ENCODE assay signal across 29 cellular contexts in genomic region chrX:115067812-115068211, GRCh38. TPM values are rescaled to one million over a fixed set of nuclear protein-coding genes. Genes with fewer than 3 reads are reported as not detected.
DNase-seq lines count a peak whose midpoint lies in the region; FAIRE-seq and TF ChIP-seq lines count a peak whose summit lies in the region.
"Had no signal": no experiment of that assay in that cellular context is flagged by ENCODE, and none has a peak within 500 bp of the region (broad histone marks: within the 10 kb centered on the region; RNA-seq: fewer than 3 reads in every experiment).

No MANE protein-coding gene starts in this region.

- H3K4me1 ChIP-seq in adipocyte (ENCODE audit: control insufficient read depth, insufficient read depth, low read length) = peaks cover 15% of the 10 kb centered on the region
- no peaks in the 10 kb centered on the region for H3K4me1 ChIP-seq in kidney (ENCODE audit: control insufficient read depth in 1 of 2, insufficient read depth in 1 of 2, low read depth in 1 of 2, low read length in 2 of 2)
- H3K4me1 ChIP-seq: BLaER1, breast epithelium, left lung, prostate gland had no signal

- H3K4me3 ChIP-seq in adipocyte (ENCODE audit: low read length) (peak overlapping the region; percentile 49), kidney (ENCODE audit: low read length in 2 of 2) (no peak overlapping the region), dorsolateral prefrontal cortex (no peak overlapping the region)
- H3K4me3 ChIP-seq: BLaER1, breast epithelium, left lung, PC-9, prostate gland, tibial artery had no signal

- H3K36me3 ChIP-seq in adipocyte (ENCODE audit: control insufficient read depth, insufficient read depth, low read length, severe bottlenecking) (no peaks in the 10 kb centered on the region), kidney (ENCODE audit: control insufficient read depth in 1 of 2, insufficient read depth in 2 of 2, low read length in 2 of 2) (no peaks in the 10 kb centered on the region)
- H3K36me3 ChIP-seq: BLaER1, breast epithelium, left lung, prostate gland, tibial artery had no signal

- H3K9ac ChIP-seq in adipocyte (ENCODE audit: low read length) (peak overlapping the region; percentile 42), kidney (ENCODE audit: low read length in 2 of 2) (no peak overlapping the region)
- H3K9ac ChIP-seq: BLaER1 had no signal

- DNase-seq in EH (ENCODE audit: low read depth) (peak; percentile 53), adipocyte (ENCODE audit: low read depth) (peak; percentile 67), fibroblast of gingiva (ENCODE audit: low read depth) (peak; percentile 43), kidney (no peak), posterior vena cava (ENCODE audit: low spot score) (no peak), SKM-1 treated with dmso at 0.1 percent for 144 hours (lab: John Stamatoyannopoulos, UW; ENCODE audit: unreplicated experiment) (no peak), dorsolateral prefrontal cortex (no peak), activated gamma-delta T cell (lab: John Stamatoyannopoulos, UW) (no peak)
- DNase-seq: activated CD4-positive, alpha-beta memory T cell treated with anti-CD3 and anti-CD28 coated beads, Interleukin-2, amount 10 ng/mL, durations not matched to agents 7 days and 5 days; activated CD4-positive, alpha-beta T cell treated with anti-CD3 and anti-CD28 coated beads for 1 hour; activated CD8-positive, alpha-beta memory T cell treated with anti-CD3 and anti-CD28 coated beads, Interleukin-2, amount 50 U/mL, for 4 hours; activated naive CD4-positive, alpha-beta T cell treated with anti-CD3 and anti-CD28 coated beads for 36 hours; effector memory CD8-positive, alpha-beta T cell; hypothalamus; immature natural killer cell; left lung; NCI-H1436 treated with DMSO at 0.1 percent for 48 hours; NCI-H345; NCI-H69; PC-9; stimulated activated CD4-positive, alpha-beta T cell treated with anti-CD3 and anti-CD28 coated beads, Interleukin-12 subunit alpha, Interleukin-12 subunit beta, amount 100 ng/mL, for 4 hours; stimulated activated CD4-positive, alpha-beta T cell treated with anti-CD3 and anti-CD28 coated beads, Interleukin-2, amount 100 ng/mL, for 48 hours; stimulated activated naive CD8-positive, alpha-beta T cell treated with anti-CD3 and anti-CD28 coated beads, Interleukin-15, amount 100 ng/mL, for 72 hours; tibial artery had no signal

- TF ChIP-seq CTCF in kidney (IDR thresholded peaks at IDR 0.05; ENCODE audit: borderline replicate concordance, extremely low read depth, insufficient read depth) = no peak
- TF ChIP-seq CTCF in dorsolateral prefrontal cortex (IDR thresholded peaks at IDR 0.05 in 54 of 56, conservative IDR thresholded peaks at IDR 0.05 in 2 of 56; ENCODE audit: low read depth in 1 of 56, partially characterized antibody in 56 of 56) = no peak

- FAIRE-seq in kidney (lab: Jason Lieb, UNC) = peak; percentile 32
- FAIRE-seq: GM12891 had no signal

- intact Hi-C loops in kidney (cut with DNase I) = no loop called here
- intact Hi-C loops in posterior vena cava (cut with DNase I) = no loop called here
- intact Hi-C loops in dorsolateral prefrontal cortex (cut with DNase I) = no loop called here

- H3K9me3 ChIP-seq in adipocyte (ENCODE audit: control insufficient read depth, low read length) (peaks cover 3% of the 10 kb centered on the region), kidney (ENCODE audit: control insufficient read depth in 1 of 2, low read length in 2 of 2) (no peaks in the 10 kb centered on the region)
- H3K9me3 ChIP-seq: left lung, prostate gland had no signal

- H3K27me3 ChIP-seq in adipocyte (replicated peaks; ENCODE audit: control insufficient read depth, insufficient read depth, low read length) (peaks cover 24% of the 10 kb centered on the region), dorsolateral prefrontal cortex (peaks cover 0 to 68% (median 9%) of the 10 kb centered on the region in 45 donors)
- H3K27me3 ChIP-seq: left lung, tibial artery had no signal

- no peak overlapping the region for H3K27ac ChIP-seq in kidney (ENCODE audit: low read depth in 2 of 2, low read length in 2 of 2)
- H3K27ac ChIP-seq in dorsolateral prefrontal cortex = no peak overlapping the region
- H3K27ac ChIP-seq: BLaER1, breast epithelium, PC-9 had no signal

RNA-seq across cellular contexts. Expression of gene IL13RA2, which starts 50.4 kb away (rescaled TPM):
- total RNA-seq in kidney = 0.31 TPM
- polyA plus RNA-seq in kidney (ENCODE audit: insufficient read depth, low read depth, low replicate concordance) = 17.4 TPM
- under 1 TPM in 1 of 2 donors, not detected in 1; 0.38 TPM for total RNA-seq in posterior vena cava
- 1 to 10 TPM in 49 of 120 experiments, under 1 TPM in 52, not detected in 19; 0.28 to 4.1 (median 0.97) TPM for total RNA-seq in dorsolateral prefrontal cortex
- total RNA-seq: activated CD4-positive, alpha-beta memory T cell treated with anti-CD3 and anti-CD28 coated beads, Interleukin-2, amount 10 ng/mL, durations not matched to agents 7 days and 5 days; activated naive CD4-positive, alpha-beta T cell treated with anti-CD3 and anti-CD28 coated beads for 36 hours; myocyte; PC-9 had no signal
- polyA plus RNA-seq: immature natural killer cell had no signal

Comparison
In these comparisons a context has a peak if more than half of its experiments do, and no peak if none do; other contexts are left out.
1. DNase-seq: peak in EH (single experiment), adipocyte (single experiment) and fibroblast of gingiva (single experiment); none in kidney (single experiment), posterior vena cava (single experiment), SKM-1 treated with dmso at 0.1 percent for 144 hours (single experiment), dorsolateral prefrontal cortex (0 of 10) and activated gamma-delta T cell (single experiment).